9 cellular contexts compared by ENCODE assay signal in genomic region chr21:37338671-37339526, GRCh38. TPM values are rescaled to one million over a fixed set of nuclear protein-coding genes. Genes with fewer than 3 reads are reported as not detected.
DNase-seq lines count a peak whose midpoint lies in the region; ATAC-seq and TF ChIP-seq lines count a peak whose summit lies in the region.
"Had no signal": no experiment of that assay in that cellular context is flagged by ENCODE, and none has a peak within 500 bp of the region (broad histone marks: within the 10 kb centered on the region; RNA-seq: fewer than 3 reads in every experiment).

No MANE protein-coding gene starts in this region.

- no peaks in the 10 kb centered on the region for H3K79me2 ChIP-seq in PC-3 (ENCODE audit: low read length)

- TF ChIP-seq POLR2A in esophagus squamous epithelium (IDR thresholded peaks at IDR 0.05) (no peak), ovary (IDR thresholded peaks at IDR 0.05) (no peak)

- no peaks in the 10 kb centered on the region for H3K27me3 ChIP-seq in PC-3 (ENCODE audit: low read length)
- no peaks in the 10 kb centered on the region for H3K27me3 ChIP-seq in esophagus squamous epithelium
- no peaks in the 10 kb centered on the region for H3K27me3 ChIP-seq in ovary
- no peaks in the 10 kb centered on the region for H3K27me3 ChIP-seq in dorsolateral prefrontal cortex

- peak overlapping the region; percentile 57 for H3K27ac Mint-ChIP-seq in Calu3 (ENCODE audit: unreplicated experiment)
- H3K27ac Mint-ChIP-seq in activated naive CD4-positive, alpha-beta T cell treated with anti-CD3 and anti-CD28 coated beads for 36 hours: no peak overlapping the region
- H3K27ac Mint-ChIP-seq: immature natural killer cell had no signal

- TF ChIP-seq CTCF in Calu3 (IDR thresholded peaks at IDR 0.05; ENCODE audit: unreplicated experiment) (no peak), PC-3 (conservative IDR thresholded peaks at IDR 0.05; ENCODE audit: low read depth, low read length) (no peak), esophagus squamous epithelium (IDR thresholded peaks at IDR 0.05) (no peak), ovary (IDR thresholded peaks at IDR 0.05) (no peak), dorsolateral prefrontal cortex (IDR thresholded peaks at IDR 0.05 in 54 of 56, conservative IDR thresholded peaks at IDR 0.05 in 2 of 56; ENCODE audit: low read depth in 1 of 56, partially characterized antibody in 56 of 56) (no peak)

- H3K27ac ChIP-seq in PC-3 (ENCODE audit: low read length) (peak overlapping the region; percentile 95), esophagus squamous epithelium (peak overlapping the region; percentile 25 to 76 (median 68)), ovary (peak overlapping the region in 1 of 2 donors; percentile 29), dorsolateral prefrontal cortex (peak overlapping the region in 1 of 59 donors; percentile 61)

- H3K4me3 Mint-ChIP-seq in Calu3 (ENCODE audit: low read depth, unreplicated experiment): peak overlapping the region; percentile 36
- H3K4me3 Mint-ChIP-seq in activated naive CD4-positive, alpha-beta T cell treated with anti-CD3 and anti-CD28 coated beads for 36 hours: no peak overlapping the region
- H3K4me3 Mint-ChIP-seq: immature natural killer cell had no signal

- no peak for TF ChIP-seq EP300 in ovary (IDR thresholded peaks at IDR 0.05)

- H3K36me3 ChIP-seq in PC-3 (ENCODE audit: low read depth, low read length) (no peaks in the 10 kb centered on the region; the same call in 1 of the 2 replicates), esophagus squamous epithelium (no peaks in the 10 kb centered on the region), ovary (no peaks in the 10 kb centered on the region)

- H3K9me3 Mint-ChIP-seq in Calu3 (ENCODE audit: low read depth, unreplicated experiment): no peaks in the 10 kb centered on the region
- peaks cover 4% of the 10 kb centered on the region for H3K9me3 Mint-ChIP-seq in activated naive CD4-positive, alpha-beta T cell treated with anti-CD3 and anti-CD28 coated beads for 36 hours
- H3K9me3 Mint-ChIP-seq: immature natural killer cell had no signal

- H2AFZ ChIP-seq in PC-3 (ENCODE audit: low read length): peak overlapping the region; percentile 63

- peak; percentile 95 for ATAC-seq in PC-3

- H3K4me1 ChIP-seq in PC-3 (ENCODE audit: insufficient read depth, low read length) (peaks cover 44% of the 10 kb centered on the region), esophagus squamous epithelium (peaks cover 0 to 25% (median 6%) of the 10 kb centered on the region in 3 donors), ovary (ENCODE audit: insufficient read depth) (peaks cover 8% of the 10 kb centered on the region)

- DNase-seq in Calu3: peak; percentile 30
- DNase-seq in PC-3: peak; percentile 97
- DNase-seq in esophagus squamous epithelium (lab: John Stamatoyannopoulos, UW): no peak
- peak; percentile 42 to 59 (median 47) for DNase-seq in ovary
- DNase-seq in activated naive CD4-positive, alpha-beta T cell treated with anti-CD3 and anti-CD28 coated beads for 36 hours: no peak
- no peak for DNase-seq in dorsolateral prefrontal cortex
- DNase-seq in middle frontal gyrus (ENCODE audit: extremely low spot score, low spot score): no peak
- DNase-seq in hypothalamus (lab: John Stamatoyannopoulos, UW): no peak
- DNase-seq: immature natural killer cell had no signal

- intact Hi-C loops in Calu3 (cut with micrococcal nuclease; ENCODE audit: unreplicated experiment): no loop called here
- intact Hi-C loops in PC-3 (cut with micrococcal nuclease): loop anchor here (1.0 kb wide), 2 partner anchors 30 to 72 kb away; partner anchors contain the start of gene VPS26C
- intact Hi-C loops in esophagus squamous epithelium (cut with DNase I): no loop called here
- intact Hi-C loops in ovary (cut with DNase I): no loop called here
- intact Hi-C loops in activated naive CD4-positive, alpha-beta T cell treated with anti-CD3 and anti-CD28 coated beads for 36 hours (cut with micrococcal nuclease): no loop called here
- intact Hi-C loops in dorsolateral prefrontal cortex (cut with DNase I): no loop called here

- H3K4me3 ChIP-seq in PC-3 (ENCODE audit: low read length) (peak overlapping the region; percentile 51), esophagus squamous epithelium (no peak overlapping the region), ovary (no peak overlapping the region), dorsolateral prefrontal cortex (no peak overlapping the region)

- WGBS in esophagus squamous epithelium, 2 donors: 40 to 45% methylated on average over 7 to 11 of the region's 11 CpGs
- WGBS in ovary, 3 donors: 5 to 14% (median 5%) methylated on average over 11 of the region's 11 CpGs

- H3K4me1 Mint-ChIP-seq in Calu3 (ENCODE audit: low read depth, unreplicated experiment): peaks cover 19% of the 10 kb centered on the region
- H3K4me1 Mint-ChIP-seq in activated naive CD4-positive, alpha-beta T cell treated with anti-CD3 and anti-CD28 coated beads for 36 hours (ENCODE audit: low read depth): peaks cover 3% of the 10 kb centered on the region
- H3K4me1 Mint-ChIP-seq: immature natural killer cell had no signal

- H3K27me3 Mint-ChIP-seq in Calu3 (ENCODE audit: unreplicated experiment): no peaks in the 10 kb centered on the region
- H3K27me3 Mint-ChIP-seq in activated naive CD4-positive, alpha-beta T cell treated with anti-CD3 and anti-CD28 coated beads for 36 hours (ENCODE audit: low read depth): no peaks in the 10 kb centered on the region

- no peaks in the 10 kb centered on the region for H3K36me3 Mint-ChIP-seq in Calu3 (ENCODE audit: insufficient read depth, unreplicated experiment)
- H3K36me3 Mint-ChIP-seq in activated naive CD4-positive, alpha-beta T cell treated with anti-CD3 and anti-CD28 coated beads for 36 hours (ENCODE audit: low read depth): no peaks in the 10 kb centered on the region

- POLR2A ChIA-PET in PC-3 (lab: Charles Lee; ENCODE audit: unreplicated experiment): interaction anchor here (0.8 kb wide), 1 partner anchor 27 kb away, joined by 4 read pairs; the partner anchor contains the start of gene DYRK1A

- peak overlapping the region; percentile 66 for H3K4me2 ChIP-seq in PC-3 (ENCODE audit: low read length)

- no peaks in the 10 kb centered on the region for H4K20me1 ChIP-seq in PC-3 (ENCODE audit: low read length)

- H3K9me3 ChIP-seq in PC-3 (ENCODE audit: low read length) (no peaks in the 10 kb centered on the region), esophagus squamous epithelium (no peaks in the 10 kb centered on the region), ovary (no peaks in the 10 kb centered on the region)

- CTCF ChIA-PET in Calu3 (lab: Charles Lee): no interaction called here
- CTCF ChIA-PET in PC-3 (lab: Charles Lee): interaction anchor here (0.5 to 0.6 kb wide), 2 partner anchors 10 to 483 kb away, joined by 3 to 4 read pairs; no protein-coding TSS in a partner anchor
- CTCF ChIA-PET in activated naive CD4-positive, alpha-beta T cell treated with anti-CD3 and anti-CD28 coated beads for 36 hours (lab: Charles Lee): interaction anchor here (0.7 to 1.0 kb wide), 2 partner anchors 10 to 343 kb away, joined by 3 to 4 read pairs; no protein-coding TSS in a partner anchor

- BruUV-seq in Calu3 (replicated peaks; lab: Mats Ljungman, UMichigan): no TSS peak
- TSS peak; percentile 25 for BruUV-seq in PC-3 (replicated peaks; lab: Mats Ljungman, UMichigan)

- peak overlapping the region; percentile 49 for H3K9ac ChIP-seq in PC-3 (ENCODE audit: low read length)

- H3F3A ChIP-seq in PC-3 (ENCODE audit: low read length, unreplicated experiment): peaks cover 23% of the 10 kb centered on the region

- H3K9me2 ChIP-seq in PC-3 (replicated peaks; ENCODE audit: low read length): no peaks in the 10 kb centered on the region

RNA-seq across cellular contexts. Expression of gene DYRK1A, which starts 27.7 kb away (rescaled TPM):
- 45.4 and 45.6 TPM in 2 replicates for total RNA-seq in Calu3 (2022)
- 48.7 and 59.1 TPM in 2 replicates for total RNA-seq in PC-3 (2014; rRNA removed)
- 10 to 100 TPM; 37.8 to 61.0 (median 45.4) TPM for total RNA-seq in esophagus squamous epithelium
- total RNA-seq in ovary: 10 to 100 TPM; 65.5 to 89.0 (median 77.5) TPM
- polyA plus RNA-seq in ovary: 10 to 100 TPM; 30.9 to 46.1 TPM
- 10 to 100 TPM; 49.8 to 51.4 TPM for total RNA-seq in activated naive CD4-positive, alpha-beta T cell treated with anti-CD3 and anti-CD28 coated beads for 36 hours
- 100 to 1,000 TPM in 43 of 120 experiments, 10 to 100 TPM in 77; 72.3 to 147 (median 97.5) TPM for total RNA-seq in dorsolateral prefrontal cortex

Comparison
In these comparisons a context has a peak if more than half of its experiments do, and no peak if none do; other contexts are left out.
1. DNase-seq: peak in Calu3 (single experiment), PC-3 (single experiment) and ovary (5 of 5); none in esophagus squamous epithelium (single experiment), activated naive CD4-positive, alpha-beta T cell treated with anti-CD3 and anti-CD28 coated beads for 36 hours (single experiment), dorsolateral prefrontal cortex (0 of 10), middle frontal gyrus (single experiment) and hypothalamus (0 of 51).